8 cellular contexts compared by ENCODE assay signal in the genomic region with DNA sequence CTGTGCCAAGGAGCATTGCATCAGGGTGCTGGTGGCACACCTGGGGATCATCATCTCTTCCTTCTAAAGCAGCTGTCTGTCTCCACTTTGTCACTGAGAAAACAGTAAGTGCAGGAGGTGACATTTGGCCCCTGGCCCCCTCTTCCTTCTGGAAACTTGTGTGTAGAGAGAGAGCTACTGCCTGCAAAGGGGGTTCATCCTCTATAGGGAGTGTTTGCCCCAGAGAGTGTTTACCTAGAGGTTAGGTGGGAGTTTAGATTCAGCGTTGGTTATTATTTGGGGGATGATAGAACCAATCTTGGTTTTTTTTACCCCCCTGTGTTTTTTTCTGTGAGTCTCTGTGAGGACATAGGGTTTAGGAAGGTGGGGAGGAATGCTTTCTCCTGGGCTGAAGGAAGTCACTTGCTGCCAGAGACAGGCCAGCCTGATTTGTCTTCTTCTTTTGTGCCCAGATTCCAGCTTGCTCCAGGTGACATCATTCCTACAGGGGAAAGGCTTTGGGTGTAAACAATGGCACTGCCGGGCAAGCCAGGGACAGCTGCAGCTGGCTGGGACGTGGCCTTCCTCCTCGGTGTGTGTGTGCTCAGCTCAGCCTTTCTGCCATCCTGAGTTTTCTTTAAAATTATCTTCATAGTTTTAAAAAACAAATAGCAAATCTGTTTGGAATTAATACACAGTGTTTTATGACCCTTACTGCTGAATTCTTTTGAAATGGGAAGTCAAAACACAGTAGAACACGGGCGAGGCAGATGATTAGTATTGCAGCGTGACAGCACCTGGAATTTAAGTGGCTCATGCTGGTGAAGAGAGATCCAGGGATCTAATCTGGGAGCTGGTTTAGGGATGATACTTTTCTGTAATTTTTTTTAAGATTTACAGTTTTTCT. TPM values are rescaled to one million over a fixed set of nuclear protein-coding genes. Genes with fewer than 3 reads are reported as not detected.
A peak's percentile ranks its signal among the peaks of the same experiment; 100 is the strongest.
DNase-seq lines count a peak whose midpoint lies in the region; ATAC-seq and TF ChIP-seq lines count a peak whose summit lies in the region.

No MANE protein-coding gene starts in this region.

- DNase-seq in COLO668 (lab: John Stamatoyannopoulos, UW; ENCODE audit: unreplicated experiment) (peak; percentile 82), NCI-H146 (lab: John Stamatoyannopoulos, UW) (peak; percentile 70), T47D (ENCODE audit: low read depth in 1 of 2, low spot score in 1 of 2) (peak; percentile 80 to 88), mesothelial cell of epicardium (ENCODE audit: low spot score in 2 of 2, unreplicated experiment in 2 of 2) (no peak), DMS114 treated with DMSO at 0.1 percent for 48 hours (lab: John Stamatoyannopoulos, UW; ENCODE audit: unreplicated experiment) (no peak), occipital lobe (lab: John Stamatoyannopoulos, UW) (no peak), Calu3 (no peak), foreskin keratinocyte (no peak)

- no peak for TF ChIP-seq CTCF in mesothelial cell of epicardium (IDR thresholded peaks at IDR 0.05; ENCODE audit: unreplicated experiment)
- no peak for TF ChIP-seq CTCF in Calu3 (IDR thresholded peaks at IDR 0.05; ENCODE audit: unreplicated experiment)
- TF ChIP-seq CTCF in foreskin keratinocyte (conservative IDR thresholded peaks at IDR 0.05), result no peak

- in situ Hi-C loops in T47D (cut with HindIII; ENCODE audit: low pct_unique_long_range_greater_than_20kb, low sequenced_read_pairs), result no loop called here

- H3K9me3 Mint-ChIP-seq in mesothelial cell of epicardium, result peaks cover 5% of the 10 kb centered on the region
- H3K9me3 Mint-ChIP-seq in Calu3 (ENCODE audit: low read depth, unreplicated experiment), result peaks cover 2% of the 10 kb centered on the region

- H3K4me1 Mint-ChIP-seq in mesothelial cell of epicardium, result peaks cover 64% of the 10 kb centered on the region
- H3K4me1 Mint-ChIP-seq in Calu3 (ENCODE audit: low read depth, unreplicated experiment), result peaks cover 70% of the 10 kb centered on the region

- no peaks in the 10 kb centered on the region for H3K27me3 ChIP-seq in foreskin keratinocyte

- no peak overlapping the region for H3K27ac ChIP-seq in foreskin keratinocyte

- ATAC-seq in foreskin keratinocyte, result no peak

- CTCF ChIA-PET in Calu3 (lab: Charles Lee), result no interaction called here

- H3K4me3 Mint-ChIP-seq in mesothelial cell of epicardium (no peak overlapping the region), Calu3 (ENCODE audit: low read depth, unreplicated experiment) (no peak overlapping the region)

- intact Hi-C loops in Calu3 (cut with micrococcal nuclease; ENCODE audit: unreplicated experiment), result no loop called here

- peaks cover 27% of the 10 kb centered on the region for H3K4me1 ChIP-seq in foreskin keratinocyte

- no TSS peak for BruUV-seq in Calu3 (replicated peaks; lab: Mats Ljungman, UMichigan)

- H3K27ac Mint-ChIP-seq in mesothelial cell of epicardium (peak overlapping the region; percentile 94), Calu3 (ENCODE audit: unreplicated experiment) (no peak overlapping the region)

- peaks cover 14% of the 10 kb centered on the region for H3K36me3 Mint-ChIP-seq in mesothelial cell of epicardium
- peaks cover 38% of the 10 kb centered on the region for H3K36me3 Mint-ChIP-seq in Calu3 (ENCODE audit: insufficient read depth, unreplicated experiment)

- H3K27me3 Mint-ChIP-seq in mesothelial cell of epicardium (ENCODE audit: low read depth) (no peaks in the 10 kb centered on the region), Calu3 (ENCODE audit: unreplicated experiment) (no peaks in the 10 kb centered on the region)

RNA-seq across cellular contexts. Expression of a gene that starts 24.5 kb away (rescaled TPM):
- total RNA-seq in mesothelial cell of epicardium, result 495 to 505 TPM (median 497 TPM) in 3 replicates
- total RNA-seq in occipital lobe, result 118 TPM
- 137 and 143 TPM in 2 replicates for total RNA-seq in Calu3 (2022)
- 85.0 and 89.2 TPM in 2 replicates for total RNA-seq in foreskin keratinocyte
- 29.7 and 32.0 TPM in 2 replicates for polyA plus RNA-seq in foreskin keratinocyte

Comparison
In these comparisons a context has a peak if more than half of its experiments do, and no peak if none do; other contexts are left out.
1. DNase-seq: peak in COLO668 (single experiment), NCI-H146 (single experiment) and T47D (2 of 2); none in mesothelial cell of epicardium (0 of 2), DMS114 treated with DMSO at 0.1 percent for 48 hours (single experiment), occipital lobe (single experiment), Calu3 (single experiment) and foreskin keratinocyte (0 of 2).